In the genomic region with DNA sequence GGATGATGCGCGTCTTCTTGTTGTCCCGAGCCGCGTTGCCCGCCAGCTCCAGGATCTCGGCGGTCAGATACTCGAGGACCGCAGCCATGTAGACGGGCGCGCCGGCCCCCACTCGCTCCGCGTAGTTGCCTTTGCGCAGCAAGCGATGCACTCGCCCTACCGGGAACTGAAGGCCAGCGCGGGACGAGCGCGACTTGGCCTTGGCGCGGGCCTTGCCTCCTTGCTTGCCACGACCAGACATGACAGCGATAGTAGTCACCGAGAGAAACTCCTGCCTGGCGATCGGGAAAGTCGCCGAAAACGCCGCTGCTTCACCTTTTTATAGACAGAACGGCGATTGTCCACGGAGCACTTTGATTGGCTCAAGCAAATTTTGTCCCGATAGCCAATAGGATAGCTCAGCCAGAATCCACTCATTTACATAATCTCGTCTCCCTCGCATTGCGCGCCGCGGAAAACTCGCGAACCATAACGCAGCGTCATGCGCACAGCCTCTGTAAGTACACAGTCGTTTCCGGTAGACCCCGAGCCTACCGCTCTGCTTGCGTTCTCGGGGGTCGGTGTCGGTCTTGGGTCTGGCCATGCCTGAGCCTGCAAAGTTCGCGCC, we compare ENCODE assay signal across 8 cellular contexts. TPM values are rescaled to one million over a fixed set of nuclear protein-coding genes. Genes with fewer than 3 reads are reported as not detected.
DNase-seq lines count a peak whose midpoint lies in the region; ATAC-seq, FAIRE-seq and TF ChIP-seq lines count a peak whose summit lies in the region.
"Not testable (repeated sequence)": the region's sequence is repeated elsewhere in the genome, so short reads cannot be mapped to it uniquely, and the experiment has no call there.

No MANE protein-coding gene starts in this region.

- CTCF ChIA-PET in A673 (lab: Charles Lee), result not testable (repeated sequence)

- H3K4me1 Mint-ChIP-seq in naive thymus-derived CD8-positive, alpha-beta T cell, result peaks cover 22 to 42% (median 32%) of the 10 kb centered on the region in 4 donors

- H3K4me1 ChIP-seq in A673 (ENCODE audit: insufficient read depth, low read length, poor library complexity, severe bottlenecking), result peaks cover 13% of the 10 kb centered on the region

- POLR2A ChIA-PET in A673 (lab: Charles Lee; ENCODE audit: low non-redundant PET), result not testable (repeated sequence)
- POLR2A ChIA-PET in naive thymus-derived CD8-positive, alpha-beta T cell (lab: Charles Lee), result interaction anchor here (1.2 to 8.0 kb wide), 2 partner anchors 44 to 52 kb away, joined by 3 to 353 read pairs; a partner anchor contains a TSS

- H3K27me3 Mint-ChIP-seq in naive thymus-derived CD8-positive, alpha-beta T cell, result not testable (repeated sequence)

- H3K4me3 Mint-ChIP-seq in naive thymus-derived CD8-positive, alpha-beta T cell, result not testable (repeated sequence)

- FAIRE-seq in endometrium (lab: Jason Lieb, UNC), result peak; percentile 85

- ATAC-seq in GM18867 (IDR thresholded peaks at IDR 0.05; ENCODE audit: unreplicated experiment) (peak; percentile 59), GM21381 (IDR thresholded peaks at IDR 0.05; ENCODE audit: unreplicated experiment) (peak; percentile 47), HG02798 (IDR thresholded peaks at IDR 0.05; ENCODE audit: poor library complexity, unreplicated experiment) (peak; percentile 64), HG03196 (IDR thresholded peaks at IDR 0.05; ENCODE audit: unreplicated experiment) (peak; percentile 48), SK-N-SH treated with all-trans-retinoic acid at 6 μM for 48 hours (peak; percentile 72)
- peak; percentile 75 to 79 for ATAC-seq in naive thymus-derived CD8-positive, alpha-beta T cell

- H3K9me3 Mint-ChIP-seq in naive thymus-derived CD8-positive, alpha-beta T cell, result not testable (repeated sequence)

- H3K27ac ChIP-seq in A673 (ENCODE audit: low read depth, low read length, poor library complexity, severe bottlenecking), result not testable (repeated sequence)

- BruUV-seq in A673 (replicated peaks; lab: Mats Ljungman, UMichigan), result TSS peak; percentile 49

- DNase-seq in A673 (ENCODE audit: low spot score); naive thymus-derived CD8-positive, alpha-beta T cell: not testable (repeated sequence)

- H3K9me3 ChIP-seq in A673 (ENCODE audit: low read depth, low read length, poor library complexity, severe bottlenecking), result not testable (repeated sequence)

- not testable (repeated sequence) for H3K27ac Mint-ChIP-seq in naive thymus-derived CD8-positive, alpha-beta T cell

- H3K36me3 Mint-ChIP-seq in naive thymus-derived CD8-positive, alpha-beta T cell, result peaks cover 3 to 23% (median 12%) of the 10 kb centered on the region in 3 donors

- H3K36me3 ChIP-seq in A673 (ENCODE audit: insufficient read depth, low read length, poor library complexity, severe bottlenecking), result not testable (repeated sequence)

- not testable (repeated sequence) for H3K27me3 ChIP-seq in A673 (replicated peaks; ENCODE audit: insufficient read depth, low read depth, low read length, poor library complexity)

- not testable (repeated sequence) for H3K4me3 ChIP-seq in A673 (ENCODE audit: low read depth, low read length, poor library complexity, severe bottlenecking)

- not testable (repeated sequence) for TF ChIP-seq CTCF in A673 (conservative IDR thresholded peaks at IDR 0.05; ENCODE audit: low read depth, low read length)

- intact Hi-C loops in A673 (cut with micrococcal nuclease; ENCODE audit: unreplicated experiment), result not testable (repeated sequence)

RNA-seq across cellular contexts. Expression of gene BOLA1, which starts 56.8 kb away (rescaled TPM):
- 15.7 and 18.8 TPM in 2 replicates for total RNA-seq in A673 (2021)
- total RNA-seq in naive thymus-derived CD8-positive, alpha-beta T cell, result 10 to 100 TPM; 21.1 to 21.6 TPM
- polyA plus RNA-seq in naive thymus-derived CD8-positive, alpha-beta T cell, result 10 to 100 TPM; 19.7 to 34.1 (median 24.3) TPM
